1 cellular context compared by ENCODE assay signal in the genomic region with DNA sequence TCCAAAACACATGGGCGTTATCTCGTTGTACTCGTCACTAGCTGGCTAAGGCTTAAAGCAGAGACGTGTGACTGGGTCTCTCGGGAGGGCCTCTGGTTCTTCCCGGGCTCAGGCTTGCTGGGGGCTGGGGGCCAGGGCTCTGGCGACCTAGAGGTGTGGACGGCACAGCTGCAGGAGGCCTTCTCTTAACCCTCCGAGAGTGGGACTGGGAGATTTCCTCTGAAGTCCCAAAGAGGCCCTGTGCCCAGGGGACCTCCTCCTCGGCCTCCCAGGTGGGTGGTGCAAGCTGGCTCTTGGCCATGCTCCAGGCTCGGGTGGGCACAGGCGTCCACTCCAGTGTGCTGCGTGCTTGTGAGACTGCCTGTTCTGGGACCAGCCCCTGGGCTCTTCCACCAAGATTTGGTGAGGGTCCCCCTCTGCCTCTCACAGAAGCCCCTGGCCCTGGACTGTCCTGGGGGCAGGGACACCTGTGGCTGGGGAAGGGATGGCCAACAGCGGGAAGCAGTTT.
TF ChIP-seq lines count a peak whose summit lies in the region.

No MANE protein-coding gene starts in this region.

TF ChIP-seq in endothelial cell of umbilical vein, 7 proteins besides CTCF, POLR2A, EP300 and RAD21:
- no peak for TF ChIP-seq JUN (IDR thresholded peaks at IDR 0.05; ENCODE audit: borderline replicate concordance, insufficient read depth, insufficient read length, low read depth)
- TF ChIP-seq POLR2AphosphoS5 (IDR thresholded peaks at IDR 0.05; ENCODE audit: insufficient read depth, low read depth, low read length): no peak
- no peak for TF ChIP-seq MYC (IDR thresholded peaks at IDR 0.05; ENCODE audit: low read depth, low read length)
- TF ChIP-seq EZH2 (IDR thresholded peaks at IDR 0.05; ENCODE audit: borderline replicate concordance, low read depth, low read length, severe bottlenecking): no peak
- no peak for TF ChIP-seq GATA2 (IDR thresholded peaks at IDR 0.05; ENCODE audit: insufficient read depth, insufficient read length, low read depth, low read length)
- TF ChIP-seq, protein P1, sequence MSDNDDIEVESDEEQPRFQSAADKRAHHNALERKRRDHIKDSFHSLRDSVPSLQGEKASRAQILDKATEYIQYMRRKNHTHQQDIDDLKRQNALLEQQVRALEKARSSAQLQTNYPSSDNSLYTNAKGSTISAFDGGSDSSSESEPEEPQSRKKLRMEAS (IDR thresholded peaks at IDR 0.05; ENCODE audit: insufficient read depth, insufficient read length): no peak
- TF ChIP-seq FOS (IDR thresholded peaks at IDR 0.05; ENCODE audit: borderline replicate concordance, insufficient read depth, low read length): no peak
